In the genomic region with DNA sequence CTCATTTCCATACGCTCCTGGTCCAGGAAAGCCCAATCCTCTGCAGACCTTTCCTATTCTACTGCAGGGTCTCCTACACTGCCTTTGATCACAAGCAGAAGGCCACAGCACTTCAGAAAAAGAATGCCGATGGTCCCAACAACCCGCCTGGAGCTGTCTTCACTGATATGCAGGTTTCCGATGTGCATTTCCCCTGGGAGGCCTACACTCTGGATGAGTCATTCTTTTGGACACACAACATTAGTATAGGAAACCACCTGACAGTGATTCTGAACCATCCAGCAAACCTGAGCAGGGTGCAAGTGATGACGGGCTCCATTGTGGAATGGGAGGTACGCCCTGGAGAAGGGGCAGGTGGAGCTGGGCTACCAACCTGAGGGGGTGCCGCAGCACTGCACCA, we compare ENCODE assay signal across 19 cellular contexts.
"Had no signal": no experiment of that assay in that cellular context is flagged by ENCODE, and none has a peak within 500 bp of the region (broad histone marks: within the 10 kb centered on the region; RNA-seq: fewer than 3 reads in every experiment).

No MANE protein-coding gene starts in this region.

- H3K36me3 ChIP-seq: colonic mucosa, neural progenitor cell, stomach, thoracic aorta had no signal

- H2AFZ ChIP-seq: hepatocyte, neural progenitor cell had no signal

- H3K9me3 ChIP-seq: colonic mucosa, psoas muscle, stomach, thoracic aorta had no signal

- H3K9ac ChIP-seq: neural progenitor cell had no signal

- ATAC-seq: left lobe of liver; natural killer cell treated with Interleukin-12 subunit alpha and Interleukin-12 subunit beta and Interleukin-15 and Interleukin-18, amount 100 ng/mL, for 72 hours; psoas muscle; sciatic nerve had no signal

- DNase-seq: colonic mucosa; dermis blood vessel endothelial cell; endodermal cell; foreskin melanocyte; head of caudate nucleus; midbrain; occipital lobe; psoas muscle; retina; stimulated activated CD4-positive, alpha-beta T cell treated with anti-CD3 and anti-CD28 coated beads, Interleukin-2, amount 100 ng/mL, for 24 hours; stimulated activated naive CD4-positive, alpha-beta T cell; stomach; substantia nigra had no signal

- H3K27ac ChIP-seq: colonic mucosa, hepatocyte, neural progenitor cell, psoas muscle, stomach, thoracic aorta had no signal

- H3K4me1 ChIP-seq: colonic mucosa, neural progenitor cell, psoas muscle had no signal

- H3K27me3 ChIP-seq: colonic mucosa, hepatocyte, neural progenitor cell, stomach had no signal

- H3K4me3 ChIP-seq: colonic mucosa, hepatocyte, neural progenitor cell, psoas muscle, stomach, thoracic aorta had no signal

- H3K4me2 ChIP-seq: hepatocyte, neural progenitor cell had no signal
